Comparison of ENCODE assay signal across 11 cellular contexts in genomic region chr15:99440551-99441426, GRCh38.
A peak's percentile ranks its signal among the peaks of the same experiment; 100 is the strongest.
DNase-seq lines count a peak whose midpoint lies in the region; ATAC-seq, FAIRE-seq and TF ChIP-seq lines count a peak whose summit lies in the region.
"Had no signal": no experiment of that assay in that cellular context is flagged by ENCODE, and none has a peak within 500 bp of the region (broad histone marks: within the 10 kb centered on the region; RNA-seq: fewer than 3 reads in every experiment).

No MANE protein-coding gene starts in this region.

- intact Hi-C loops in activated naive CD4-positive, alpha-beta T cell treated with anti-CD3 and anti-CD28 coated beads for 36 hours (cut with micrococcal nuclease): loop anchor here (5.0 to 10.0 kb wide), 2 partner anchors 127 to 1154 kb away; partner anchors contain the start of gene MEF2A

- H3K27ac ChIP-seq in lung (ENCODE audit: low read depth in 1 of 2, low read length in 1 of 2): no peak overlapping the region
- H3K27ac ChIP-seq in small intestine (ENCODE audit: low read depth in 1 of 2, low read length in 1 of 2): no peak overlapping the region

- H3K27me3 Mint-ChIP-seq in activated naive CD4-positive, alpha-beta T cell treated with anti-CD3 and anti-CD28 coated beads for 36 hours (ENCODE audit: low read depth): no peaks in the 10 kb centered on the region
- H3K27me3 Mint-ChIP-seq in type B pancreatic cell: no peaks in the 10 kb centered on the region

- H3K4me3 ChIP-seq in lung (no peak overlapping the region), small intestine (ENCODE audit: low read depth in 1 of 2, low read length in 2 of 2) (no peak overlapping the region)

- WGBS in lung, 2 donors: 86 to 91% methylated on average over 20 of the region's 20 CpGs
- WGBS in small intestine, 3 donors: 81 to 86% (median 84%) methylated on average over 20 of the region's 20 CpGs

- TF ChIP-seq CTCF in lung (IDR thresholded peaks at IDR 0.05; ENCODE audit: control extremely low read depth, extremely low read depth) (no peak), type B pancreatic cell (conservative IDR thresholded peaks at IDR 0.05) (no peak)

- H3K36me3 Mint-ChIP-seq in activated naive CD4-positive, alpha-beta T cell treated with anti-CD3 and anti-CD28 coated beads for 36 hours (ENCODE audit: low read depth): no peaks in the 10 kb centered on the region
- no peaks in the 10 kb centered on the region for H3K36me3 Mint-ChIP-seq in type B pancreatic cell
- H3K36me3 Mint-ChIP-seq: activated naive CD4-positive, alpha-beta T cell treated with anti-CD3 and anti-CD28 coated beads, Interleukin-2, amount 10 ng/mL, durations not matched to agents 7 days and 5 days had no signal

- no peak for FAIRE-seq in GM12892 (lab: Jason Lieb, UNC)
- no peak for FAIRE-seq in small intestine (lab: Jason Lieb, UNC)
- FAIRE-seq: GM19239 had no signal

- no peak for ATAC-seq in lung (ENCODE audit: insufficient read depth, low FRiP score)

- CTCF ChIA-PET in activated naive CD4-positive, alpha-beta T cell treated with anti-CD3 and anti-CD28 coated beads for 36 hours (lab: Charles Lee): interaction anchor here (1.1 kb wide), 1 partner anchor 167 kb away, joined by 5 read pairs; no protein-coding TSS in a partner anchor

- peaks cover 8 to 21% of the 10 kb centered on the region in 2 donors for H3K4me1 ChIP-seq in lung (ENCODE audit: control insufficient read depth in 2 of 2, insufficient read depth in 2 of 2, low read length in 2 of 2)
- no peaks in the 10 kb centered on the region for H3K4me1 ChIP-seq in small intestine (ENCODE audit: control insufficient read depth in 2 of 2, insufficient read depth in 1 of 2, low read depth in 1 of 2, low read length in 1 of 2)

- no peak overlapping the region for H3K4me3 Mint-ChIP-seq in activated naive CD4-positive, alpha-beta T cell treated with anti-CD3 and anti-CD28 coated beads for 36 hours
- no peak overlapping the region for H3K4me3 Mint-ChIP-seq in type B pancreatic cell
- H3K4me3 Mint-ChIP-seq: activated naive CD4-positive, alpha-beta T cell treated with anti-CD3 and anti-CD28 coated beads, Interleukin-2, amount 10 ng/mL, durations not matched to agents 7 days and 5 days; dendritic cell treated with granulocyte-macrophage colony-stimulating factor and Interleukin-4, amounts not matched to agents 40 ng/mL and 50 ng/mL, for 4 days had no signal

- DNase-seq in activated naive CD4-positive, alpha-beta T cell treated with anti-CD3 and anti-CD28 coated beads for 36 hours: no peak
- no peak for DNase-seq in activated naive CD4-positive, alpha-beta T cell treated with anti-CD3 and anti-CD28 coated beads, Interleukin-2, amount 50 U/mL, for 16 hours
- DNase-seq in NCI-H748 treated with DMSO at 0.1 percent for 48 hours (lab: John Stamatoyannopoulos, UW) (peak; percentile 6), lung (ENCODE audit: low spot score) (peak; percentile 27), type B pancreatic cell (ENCODE audit: extremely low spot score, unreplicated experiment) (peak; percentile 54), GM12892 (ENCODE audit: insufficient read length) (no peak), HT-29 (ENCODE audit: low spot score) (no peak), small intestine (no peak)

- no peak for TF ChIP-seq POLR2A in GM12892 (IDR thresholded peaks at IDR 0.05; ENCODE audit: low read depth, low read length)

- H3K27me3 ChIP-seq in lung (ENCODE audit: control insufficient read depth, insufficient read depth): no peaks in the 10 kb centered on the region
- no peaks in the 10 kb centered on the region for H3K27me3 ChIP-seq in small intestine (ENCODE audit: control insufficient read depth in 2 of 2, insufficient read depth in 2 of 2, low read length in 2 of 2)

- peak overlapping the region; percentile 39 for H3K27ac Mint-ChIP-seq in activated naive CD4-positive, alpha-beta T cell treated with anti-CD3 and anti-CD28 coated beads for 36 hours
- H3K27ac Mint-ChIP-seq in type B pancreatic cell: no peak overlapping the region
- H3K27ac Mint-ChIP-seq: activated naive CD4-positive, alpha-beta T cell treated with anti-CD3 and anti-CD28 coated beads, Interleukin-2, amount 10 ng/mL, durations not matched to agents 7 days and 5 days; dendritic cell treated with granulocyte-macrophage colony-stimulating factor and Interleukin-4, amounts not matched to agents 40 ng/mL and 50 ng/mL, for 4 days had no signal

- peaks cover 63% of the 10 kb centered on the region for H3K4me1 Mint-ChIP-seq in activated naive CD4-positive, alpha-beta T cell treated with anti-CD3 and anti-CD28 coated beads for 36 hours (ENCODE audit: low read depth)
- H3K4me1 Mint-ChIP-seq in type B pancreatic cell (ENCODE audit: unreplicated experiment): peaks cover 23% of the 10 kb centered on the region

- H3K9me3 ChIP-seq in lung (ENCODE audit: control insufficient read depth in 2 of 2, insufficient read depth in 1 of 2, low read length in 1 of 2): no peaks in the 10 kb centered on the region
- H3K9me3 ChIP-seq in small intestine (ENCODE audit: control insufficient read depth, low read depth): no peaks in the 10 kb centered on the region

- no peaks in the 10 kb centered on the region for H3K9me3 Mint-ChIP-seq in activated naive CD4-positive, alpha-beta T cell treated with anti-CD3 and anti-CD28 coated beads for 36 hours
- no peaks in the 10 kb centered on the region for H3K9me3 Mint-ChIP-seq in type B pancreatic cell
- H3K9me3 Mint-ChIP-seq: activated naive CD4-positive, alpha-beta T cell treated with anti-CD3 and anti-CD28 coated beads, Interleukin-2, amount 10 ng/mL, durations not matched to agents 7 days and 5 days; dendritic cell treated with granulocyte-macrophage colony-stimulating factor and Interleukin-4, amounts not matched to agents 40 ng/mL and 50 ng/mL, for 4 days had no signal

- no peaks in the 10 kb centered on the region for H3K36me3 ChIP-seq in lung (ENCODE audit: control insufficient read depth in 2 of 2, insufficient read depth in 2 of 2, low read length in 2 of 2)
- no peaks in the 10 kb centered on the region for H3K36me3 ChIP-seq in small intestine (ENCODE audit: control insufficient read depth in 2 of 2, insufficient read depth in 2 of 2, low read length in 2 of 2)

Comparison
In these comparisons a context has a peak if more than half of its experiments do, and no peak if none do; other contexts are left out.
1. DNase-seq: peak in NCI-H748 treated with DMSO at 0.1 percent for 48 hours (single experiment), lung (single experiment) and type B pancreatic cell (single experiment); none in activated naive CD4-positive, alpha-beta T cell treated with anti-CD3 and anti-CD28 coated beads for 36 hours (single experiment), activated naive CD4-positive, alpha-beta T cell treated with anti-CD3 and anti-CD28 coated beads, Interleukin-2, amount 50 U/mL, for 16 hours (single experiment), GM12892 (single experiment), HT-29 (single experiment) and small intestine (single experiment).